ENCODE assay signal across 15 cellular contexts in genomic region chr9:21432640-21433425, GRCh38. TPM values are rescaled to one million over a fixed set of nuclear protein-coding genes. Genes with fewer than 3 reads are reported as not detected.
DNase-seq lines count a peak whose midpoint lies in the region; ATAC-seq and TF ChIP-seq lines count a peak whose summit lies in the region.
"Had no signal": no experiment of that assay in that cellular context is flagged by ENCODE, and none has a peak within 500 bp of the region (broad histone marks: within the 10 kb centered on the region; RNA-seq: fewer than 3 reads in every experiment).

No MANE protein-coding gene starts in this region.

- TF ChIP-seq CTCF in mucosa of descending colon (IDR thresholded peaks at IDR 0.05) = no peak
- TF ChIP-seq CTCF in activated CD8-positive, alpha-beta T cell treated with anti-CD3 and anti-CD28 coated beads for 36 hours (IDR thresholded peaks at IDR 0.05) = no peak

- peaks cover 25% of the 10 kb centered on the region for H3K27me3 Mint-ChIP-seq in activated CD8-positive, alpha-beta T cell treated with anti-CD3 and anti-CD28 coated beads for 36 hours

- no peaks in the 10 kb centered on the region for H3K9me3 ChIP-seq in mucosa of descending colon
- H3K9me3 ChIP-seq: heart right ventricle had no signal

- no peaks in the 10 kb centered on the region for H3K36me3 ChIP-seq in mucosa of descending colon (ENCODE audit: low read depth)
- H3K36me3 ChIP-seq: heart right ventricle had no signal

- H3K4me1 Mint-ChIP-seq in activated CD8-positive, alpha-beta T cell treated with anti-CD3 and anti-CD28 coated beads for 36 hours (ENCODE audit: low read depth) = no peaks in the 10 kb centered on the region
- H3K4me1 Mint-ChIP-seq: stimulated activated effector memory CD8-positive, alpha-beta T cell treated with anti-CD3 and anti-CD28 coated beads, Interleukin-12 subunit alpha, Interleukin-12 subunit beta, amount 100 ng/mL, for 72 hours had no signal

- intact Hi-C loops in mucosa of descending colon (cut with DNase I, micrococcal nuclease) = no loop called here
- intact Hi-C loops in activated CD8-positive, alpha-beta T cell treated with anti-CD3 and anti-CD28 coated beads for 36 hours (cut with micrococcal nuclease) = loop anchor here (10.0 kb wide), 1 partner anchor 352 kb away; no protein-coding TSS in a partner anchor

- no peaks in the 10 kb centered on the region for H3K9me3 Mint-ChIP-seq in activated CD8-positive, alpha-beta T cell treated with anti-CD3 and anti-CD28 coated beads for 36 hours
- H3K9me3 Mint-ChIP-seq: stimulated activated effector memory CD8-positive, alpha-beta T cell treated with anti-CD3 and anti-CD28 coated beads, Interleukin-12 subunit alpha, Interleukin-12 subunit beta, amount 100 ng/mL, for 72 hours had no signal

- POLR2A ChIA-PET in activated CD8-positive, alpha-beta T cell treated with anti-CD3 and anti-CD28 coated beads for 36 hours (lab: Charles Lee) = no interaction called here

- ATAC-seq in GM18519 (IDR thresholded peaks at IDR 0.05; ENCODE audit: low FRiP score, unreplicated experiment) = peak; percentile 37
- peak; percentile 58 for ATAC-seq in GM21423 (IDR thresholded peaks at IDR 0.05; ENCODE audit: unreplicated experiment)
- peak; percentile 68 for ATAC-seq in HG03064 (IDR thresholded peaks at IDR 0.05; ENCODE audit: low read depth, unreplicated experiment)
- no peak for ATAC-seq in mucosa of descending colon
- ATAC-seq in activated CD8-positive, alpha-beta T cell treated with anti-CD3 and anti-CD28 coated beads for 36 hours = no peak
- ATAC-seq: heart right ventricle; stimulated activated effector memory CD8-positive, alpha-beta T cell treated with anti-CD3 and anti-CD28 coated beads, Interleukin-12 subunit alpha, Interleukin-12 subunit beta, amount 100 ng/mL, for 72 hours had no signal

- no peaks in the 10 kb centered on the region for H3K4me1 ChIP-seq in mucosa of descending colon (ENCODE audit: low read depth)
- H3K4me1 ChIP-seq: heart right ventricle had no signal

- no peak overlapping the region for H3K4me3 ChIP-seq in mucosa of descending colon
- H3K4me3 ChIP-seq: heart right ventricle had no signal

- no peak overlapping the region for H3K4me3 Mint-ChIP-seq in activated CD8-positive, alpha-beta T cell treated with anti-CD3 and anti-CD28 coated beads for 36 hours
- H3K4me3 Mint-ChIP-seq: stimulated activated effector memory CD8-positive, alpha-beta T cell treated with anti-CD3 and anti-CD28 coated beads, Interleukin-12 subunit alpha, Interleukin-12 subunit beta, amount 100 ng/mL, for 72 hours had no signal

- H3K27ac Mint-ChIP-seq in activated CD8-positive, alpha-beta T cell treated with anti-CD3 and anti-CD28 coated beads for 36 hours = no peak overlapping the region
- H3K27ac Mint-ChIP-seq: stimulated activated effector memory CD8-positive, alpha-beta T cell treated with anti-CD3 and anti-CD28 coated beads, Interleukin-12 subunit alpha, Interleukin-12 subunit beta, amount 100 ng/mL, for 72 hours had no signal

- CTCF ChIA-PET in activated CD8-positive, alpha-beta T cell treated with anti-CD3 and anti-CD28 coated beads for 36 hours (lab: Charles Lee) = interaction anchor here (1.0 to 3.7 kb wide), 8 partner anchors 23 to 356 kb away, joined by 4 to 16 read pairs (median 8); no protein-coding TSS in a partner anchor

- H3K36me3 Mint-ChIP-seq in activated CD8-positive, alpha-beta T cell treated with anti-CD3 and anti-CD28 coated beads for 36 hours (ENCODE audit: low read depth) = no peaks in the 10 kb centered on the region
- H3K36me3 Mint-ChIP-seq: stimulated activated effector memory CD8-positive, alpha-beta T cell treated with anti-CD3 and anti-CD28 coated beads, Interleukin-12 subunit alpha, Interleukin-12 subunit beta, amount 100 ng/mL, for 72 hours had no signal

- DNase-seq in OCI-M1 (lab: John Stamatoyannopoulos, UW) (peak; percentile 4), putamen (ENCODE audit: low spot score) (no peak), mucosa of descending colon (no peak)
- DNase-seq in activated T-cell treated with anti-CD3 and anti-CD28 coated beads, Interleukin-2, amount 50 U/mL, for 1 hour = no peak
- no peak for DNase-seq in activated CD8-positive, alpha-beta T cell treated with anti-CD3 and anti-CD28 coated beads for 36 hours
- DNase-seq: activated CD4-positive, alpha-beta T cell treated with anti-CD3 and anti-CD28 coated beads for 4 hours; heart right ventricle; NCI-H1048; NCI-H526 treated with DMSO at 0.1 percent for 48 hours had no signal

RNA-seq across cellular contexts. Expression of gene IFNA1, which starts 7.4 kb away (rescaled TPM):
- not detected for total RNA-seq in mucosa of descending colon
- not detected for total RNA-seq in activated CD8-positive, alpha-beta T cell treated with anti-CD3 and anti-CD28 coated beads for 36 hours
- total RNA-seq: heart right ventricle, liver, osteocyte had no signal

RNA-seq across cellular contexts. Expression of gene IFNA8, which starts 23.9 kb away (rescaled TPM):
- not detected for total RNA-seq in mucosa of descending colon
- total RNA-seq in activated CD8-positive, alpha-beta T cell treated with anti-CD3 and anti-CD28 coated beads for 36 hours = not detected
- total RNA-seq: heart right ventricle, liver, osteocyte had no signal

RNA-seq across cellular contexts. Expression of gene IFNA2, which starts 47.6 kb away (rescaled TPM):
- total RNA-seq in mucosa of descending colon = not detected
- not detected for total RNA-seq in activated CD8-positive, alpha-beta T cell treated with anti-CD3 and anti-CD28 coated beads for 36 hours
- total RNA-seq: heart right ventricle, liver, osteocyte had no signal

RNA-seq across cellular contexts. Expression of gene IFNE, which starts 49.3 kb away (rescaled TPM):
- not detected for total RNA-seq in mucosa of descending colon
- total RNA-seq in activated CD8-positive, alpha-beta T cell treated with anti-CD3 and anti-CD28 coated beads for 36 hours = not detected
- total RNA-seq: heart right ventricle, liver, osteocyte had no signal

Comparison
In these comparisons a context has a peak if more than half of its experiments do, and no peak if none do; other contexts are left out.
1. ATAC-seq: peak in GM18519 (single experiment), GM21423 (single experiment) and HG03064 (single experiment); none in mucosa of descending colon (single experiment) and activated CD8-positive, alpha-beta T cell treated with anti-CD3 and anti-CD28 coated beads for 36 hours (single experiment).